Comparison of ENCODE assay signal across 8 cellular contexts in the genomic region with DNA sequence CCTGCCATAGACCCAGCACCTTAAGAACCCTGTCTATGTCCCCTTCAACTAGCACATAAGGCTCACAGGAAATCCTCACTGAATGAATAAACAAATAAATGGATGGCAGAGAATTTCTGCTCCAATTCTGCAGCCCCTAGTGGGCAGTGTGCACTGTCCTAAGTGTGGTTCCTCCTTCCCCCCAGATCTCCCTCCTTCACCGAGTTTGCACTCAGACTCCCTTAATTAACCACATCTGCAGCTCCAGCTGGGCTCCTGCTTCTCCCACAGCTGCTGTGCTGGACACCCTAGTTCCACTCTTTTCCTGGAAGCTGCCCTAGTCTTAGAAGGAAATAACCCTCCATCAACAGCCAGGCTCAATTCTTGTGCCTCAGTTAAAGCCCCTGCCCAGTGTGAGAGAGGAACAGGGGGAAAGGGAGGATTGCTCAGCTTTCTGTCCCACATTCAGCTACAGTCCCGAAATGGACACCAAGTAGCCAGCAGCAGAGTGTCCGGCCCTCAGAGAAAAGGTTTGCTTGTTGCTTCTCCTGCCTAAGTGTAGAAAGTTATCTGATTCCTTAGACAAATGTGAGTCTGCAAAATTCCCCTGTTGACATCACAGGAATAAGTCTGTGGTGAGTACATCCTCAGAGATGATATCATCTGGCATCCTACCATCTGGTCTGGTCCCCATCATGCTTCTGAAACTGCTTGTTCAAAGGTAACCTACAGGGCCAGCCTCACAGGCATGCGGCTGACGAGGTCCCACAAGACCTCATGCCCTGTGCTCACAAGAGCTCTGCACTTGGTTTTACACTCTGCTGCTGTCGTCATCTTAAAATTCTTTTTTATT. TPM values are rescaled to one million over a fixed set of nuclear protein-coding genes. Genes with fewer than 3 reads are reported as not detected.
A peak's percentile ranks its signal among the peaks of the same experiment; 100 is the strongest.
DNase-seq lines count a peak whose midpoint lies in the region; ATAC-seq and TF ChIP-seq lines count a peak whose summit lies in the region.

No MANE protein-coding gene starts in this region.

- H3K36me3 Mint-ChIP-seq in activated B cell treated with CpG ODN at 0.5 μM for 24 hours (ENCODE audit: low read depth) (no peaks in the 10 kb centered on the region), glutamatergic neuron (ENCODE audit: unreplicated experiment) (no peaks in the 10 kb centered on the region)

- H3K9me3 Mint-ChIP-seq in activated B cell treated with CpG ODN at 0.5 μM for 24 hours (no peaks in the 10 kb centered on the region), glutamatergic neuron (ENCODE audit: unreplicated experiment) (peaks cover 3% of the 10 kb centered on the region)

- H3K4me1 Mint-ChIP-seq in activated B cell treated with CpG ODN at 0.5 μM for 24 hours (peaks cover 12% of the 10 kb centered on the region), glutamatergic neuron (ENCODE audit: low read depth, unreplicated experiment) (peaks cover 10% of the 10 kb centered on the region)

- POLR2A ChIA-PET in activated B cell treated with CpG ODN at 0.5 μM for 24 hours (lab: Charles Lee) = no interaction called here

- CTCF ChIA-PET in activated B cell treated with CpG ODN at 0.5 μM for 24 hours (lab: Charles Lee) = interaction anchor here (1.0 to 2.0 kb wide), 2 partner anchors 19 to 67 kb away, joined by 4 read pairs; no protein-coding TSS in a partner anchor

- intact Hi-C loops in activated B cell treated with CpG ODN at 0.5 μM for 24 hours (cut with micrococcal nuclease) = no loop called here

- TF ChIP-seq CTCF in GM13977 (IDR thresholded peaks at IDR 0.05; ENCODE audit: extremely low read depth, insufficient read depth, missing control alignments) = peak; percentile 43
- TF ChIP-seq CTCF in LNCAP (IDR thresholded peaks at IDR 0.05) = 0 out of 2 replicates have a peak, but pooled peaks have one; percentile 11
- no peak for TF ChIP-seq CTCF in activated B cell treated with CpG ODN at 0.5 μM for 24 hours (IDR thresholded peaks at IDR 0.05)
- no peak for TF ChIP-seq CTCF in glutamatergic neuron (IDR thresholded peaks at IDR 0.05; ENCODE audit: partially characterized antibody, unreplicated experiment)

- DNase-seq in AML-193 (lab: John Stamatoyannopoulos, UW) (peak; percentile 63 to 64), GM13977 (ENCODE audit: low spot score) (peak; percentile 75), activated B cell treated with CpG ODN at 0.5 μM for 24 hours (no peak), glutamatergic neuron (no peak), cerebellar nuclear complex (lab: John Stamatoyannopoulos, UW) (no peak)
- DNase-seq in stimulated activated naive CD4-positive, alpha-beta T cell treated with Interleukin-2 at 50 U/mL for 16 hours (lab: John Stamatoyannopoulos, UW) = peak; percentile 12

- H3K4me3 Mint-ChIP-seq in activated B cell treated with CpG ODN at 0.5 μM for 24 hours (no peak overlapping the region), glutamatergic neuron (ENCODE audit: unreplicated experiment) (peak overlapping the region; percentile 14)

- H3K27me3 Mint-ChIP-seq in activated B cell treated with CpG ODN at 0.5 μM for 24 hours (no peaks in the 10 kb centered on the region), glutamatergic neuron (ENCODE audit: unreplicated experiment) (peaks cover 6% of the 10 kb centered on the region)

- no peak overlapping the region for H3K27ac Mint-ChIP-seq in activated B cell treated with CpG ODN at 0.5 μM for 24 hours
- H3K27ac Mint-ChIP-seq in glutamatergic neuron (ENCODE audit: unreplicated experiment) = no peak overlapping the region

- in situ Hi-C loops in GM13977 (cut with MboI; ENCODE audit: low pct_unique_long_range_greater_than_20kb, low sequenced_read_pairs, unreplicated experiment) = no loop called here

- ATAC-seq in activated B cell treated with CpG ODN at 0.5 μM for 24 hours (ENCODE audit: low read depth) = peak; percentile 70
- ATAC-seq in GM19328 (IDR thresholded peaks at IDR 0.05; ENCODE audit: unreplicated experiment) = no peak

RNA-seq across cellular contexts. Expression of gene LRRC3C, which starts 12.3 kb away (rescaled TPM):
- total RNA-seq in activated B cell treated with CpG ODN at 0.5 μM for 24 hours (not detected in 2 replicates), glutamatergic neuron (ENCODE audit: unreplicated experiment) (not detected)

RNA-seq across cellular contexts. Expression of gene ORMDL3, which starts 12.4 kb away (rescaled TPM):
- 38.5 and 49.1 TPM in 2 replicates for total RNA-seq in activated B cell treated with CpG ODN at 0.5 μM for 24 hours
- total RNA-seq in glutamatergic neuron (ENCODE audit: unreplicated experiment) = 70.9 TPM

RNA-seq across cellular contexts. Expression of gene GSDMB, which starts 21.4 kb away (rescaled TPM):
- total RNA-seq in activated B cell treated with CpG ODN at 0.5 μM for 24 hours (10.3 and 11.7 TPM in 2 replicates), glutamatergic neuron (ENCODE audit: unreplicated experiment) (28.5 TPM)

RNA-seq across cellular contexts. Expression of gene GSDMA, which starts 23.0 kb away (rescaled TPM):
- total RNA-seq in activated B cell treated with CpG ODN at 0.5 μM for 24 hours (not detected in 2 replicates), glutamatergic neuron (ENCODE audit: unreplicated experiment) (not detected)

RNA-seq across cellular contexts. Expression of gene PSMD3, which starts 40.8 kb away (rescaled TPM):
- total RNA-seq in activated B cell treated with CpG ODN at 0.5 μM for 24 hours = 115 and 127 TPM in 2 replicates
- 113 TPM for total RNA-seq in glutamatergic neuron (ENCODE audit: unreplicated experiment)

Comparison
In these comparisons a context has a peak if more than half of its experiments do, and no peak if none do; other contexts are left out.
1. DNase-seq: peak in AML-193 (2 of 2), GM13977 (single experiment) and stimulated activated naive CD4-positive, alpha-beta T cell treated with Interleukin-2 at 50 U/mL for 16 hours (single experiment); none in activated B cell treated with CpG ODN at 0.5 μM for 24 hours (single experiment), glutamatergic neuron (single experiment) and cerebellar nuclear complex (0 of 2).
2. CTCF ChIP-seq: peak in GM13977 (single experiment) and LNCAP (single experiment); none in activated B cell treated with CpG ODN at 0.5 μM for 24 hours (single experiment) and glutamatergic neuron (single experiment).